Comparison of ENCODE assay signal across 19 cellular contexts in the genomic region with DNA sequence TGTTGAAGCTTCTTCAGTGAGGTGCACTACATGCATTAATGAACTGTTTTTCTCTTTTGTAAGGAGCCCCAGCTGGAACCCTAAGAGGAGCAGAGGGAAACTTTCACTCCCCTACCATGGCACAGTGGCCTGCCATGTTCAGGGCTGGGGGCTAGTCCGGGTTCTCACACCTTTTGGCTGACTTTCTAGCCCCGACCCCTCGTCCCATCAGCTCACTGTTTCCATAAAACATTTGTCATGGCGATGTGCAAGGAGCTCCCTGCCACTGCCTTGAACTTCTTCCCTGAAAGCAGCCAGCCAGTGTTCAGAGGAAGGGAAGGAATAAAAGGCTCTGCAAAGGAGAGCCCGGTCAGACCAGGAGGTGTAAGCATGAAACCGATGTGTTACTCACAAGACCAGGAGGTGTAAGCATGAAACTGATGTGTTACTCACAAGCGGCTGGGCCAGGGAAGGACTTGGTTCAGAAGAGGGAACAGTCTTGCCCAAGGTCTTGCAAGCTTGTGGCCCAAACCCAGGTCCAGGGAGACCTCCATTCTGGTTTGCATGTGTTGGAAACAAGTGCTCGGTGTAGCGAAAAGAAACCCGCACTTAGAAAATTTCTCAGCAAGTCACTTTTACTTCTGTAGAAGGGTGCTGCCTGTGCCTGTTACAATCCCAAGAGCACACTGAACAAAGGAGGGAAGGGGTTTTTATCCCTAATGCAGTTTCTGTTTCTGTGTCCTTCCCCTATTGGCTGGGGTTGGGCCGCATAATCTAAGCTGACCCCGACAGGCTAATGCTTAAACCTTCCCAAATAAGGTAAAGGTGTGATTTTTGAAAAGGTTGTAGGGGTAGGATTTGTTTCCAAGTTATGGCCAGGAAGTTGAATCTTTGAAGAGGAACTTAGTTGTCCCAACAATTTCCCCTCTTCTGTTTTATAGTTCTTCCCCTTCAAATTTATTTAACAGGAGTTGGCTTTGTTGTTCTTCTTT. TPM values are rescaled to one million over a fixed set of nuclear protein-coding genes. Genes with fewer than 3 reads are reported as not detected.
"Had no signal": no experiment of that assay in that cellular context is flagged by ENCODE, and none has a peak within 500 bp of the region (broad histone marks: within the 10 kb centered on the region; RNA-seq: fewer than 3 reads in every experiment).

No MANE protein-coding gene starts in this region.

- H3K4me2 ChIP-seq: neural progenitor cell had no signal

- H3K27ac ChIP-seq: body of pancreas, colonic mucosa, neural progenitor cell, pancreas, sigmoid colon, spleen, thyroid gland had no signal

- H3K4me3 ChIP-seq: body of pancreas, colonic mucosa, neural progenitor cell, pancreas, sigmoid colon, spleen, thyroid gland had no signal

- H3K9ac ChIP-seq: neural progenitor cell had no signal

- H2AFZ ChIP-seq: neural progenitor cell had no signal

- DNase-seq: activated CD4-positive, alpha-beta T cell treated with anti-CD3 and anti-CD28 coated beads, Interleukin-2, amount 50 U/mL, for 4 hours; activated naive CD8-positive, alpha-beta T cell treated with anti-CD3 and anti-CD28 coated beads for 36 hours; activated T-cell treated with anti-CD3 and anti-CD28 coated beads, Interleukin-2, amount 50 U/mL, for 48 hours; amygdala; body of pancreas; central memory CD4-positive, alpha-beta T cell; colonic mucosa; foreskin melanocyte; kidney glomerular epithelial cell; midbrain; pancreas; sigmoid colon; spleen; SW 1271; thyroid gland had no signal

- H3K4me1 ChIP-seq: neural progenitor cell, pancreas had no signal

- H3K36me3 ChIP-seq: colonic mucosa, neural progenitor cell, pancreas, sigmoid colon, spleen, thyroid gland had no signal

- H3K9me3 ChIP-seq: body of pancreas, colonic mucosa, pancreas, sigmoid colon, thyroid gland had no signal

- ATAC-seq: activated CD4-positive, CD25-positive, alpha-beta regulatory T cell treated with anti-CD3 and anti-CD28 coated beads, Interleukin-2, amount 50 U/mL, for 24 hours; body of pancreas; pancreas had no signal

- H3K27me3 ChIP-seq: body of pancreas, colonic mucosa, pancreas, thyroid gland had no signal

RNA-seq across cellular contexts. Expression of gene ABO, which starts 3.4 kb away (rescaled TPM):
- total RNA-seq: activated naive CD8-positive, alpha-beta T cell treated with anti-CD3 and anti-CD28 coated beads for 36 hours; fibroblast of lung; myocyte had no signal
- polyA plus RNA-seq: fibroblast of lung had no signal
